ENCODE assay signal across 24 cellular contexts in genomic region chr2:69269330-69269729, GRCh38.
"Had no signal": no experiment of that assay in that cellular context is flagged by ENCODE, and none has a peak within 500 bp of the region (broad histone marks: within the 10 kb centered on the region; RNA-seq: fewer than 3 reads in every experiment).

No MANE protein-coding gene starts in this region.

- H3K36me3 Mint-ChIP-seq: activated naive CD8-positive, alpha-beta T cell had no signal

- H3K4me3 Mint-ChIP-seq: activated CD4-positive, alpha-beta memory T cell treated with anti-CD3 and anti-CD28 coated beads, Interleukin-2, amount 10 ng/mL, durations not matched to agents 7 days and 5 days; activated naive CD4-positive, alpha-beta T cell treated with anti-CD3 and anti-CD28 coated beads for 36 hours; activated naive CD8-positive, alpha-beta T cell; activated T-helper 17 cell treated with anti-CD3 and anti-CD28 coated beads, Interleukin-2, amount 50 U/mL, for 72 hours; T-helper 17 cell had no signal

- ATAC-seq: activated T-helper 17 cell treated with anti-CD3 and anti-CD28 coated beads, Interleukin-2, amount 50 U/mL, for 72 hours; PC-3; T-helper 17 cell had no signal

- H3K9me3 Mint-ChIP-seq: activated CD4-positive, alpha-beta memory T cell treated with anti-CD3 and anti-CD28 coated beads, Interleukin-2, amount 10 ng/mL, durations not matched to agents 7 days and 5 days; activated naive CD4-positive, alpha-beta T cell treated with anti-CD3 and anti-CD28 coated beads for 36 hours; activated T-helper 17 cell treated with anti-CD3 and anti-CD28 coated beads, Interleukin-2, amount 50 U/mL, for 72 hours had no signal

- DNase-seq: activated CD4-positive, alpha-beta memory T cell treated with anti-CD3 and anti-CD28 coated beads, Interleukin-2, amount 10 ng/mL, durations not matched to agents 7 days and 5 days; activated CD4-positive, alpha-beta T cell treated with anti-CD3 and anti-CD28 coated beads, Interleukin-2, amount 50 U/mL, for 1 hour; activated CD4-positive, CD25-positive, alpha-beta regulatory T cell; activated gamma-delta T cell; activated naive CD4-positive, alpha-beta T cell treated with anti-CD3 and anti-CD28 coated beads for 36 hours; activated T-cell treated with anti-CD3 and anti-CD28 coated beads for 4 hours; activated T-cell treated with anti-CD3 and anti-CD28 coated beads, Interleukin-2, amount 50 U/mL, for 48 hours; caudate nucleus; KG1; MG63; NCI-H1105; NCI-H1436 treated with DMSO at 0.1 percent for 48 hours; NCI-H187; NCI-H2081; NCI-H510A treated with DMSO at 0.1 percent for 48 hours; NCI-H69; PC-3; SHP77; T-helper 17 cell; T-helper 9 cell had no signal

- H3K4me3 ChIP-seq: MG63, SJSA1 had no signal

- FAIRE-seq: RCC 7860 had no signal

- H3K4me1 Mint-ChIP-seq: activated CD4-positive, alpha-beta memory T cell treated with anti-CD3 and anti-CD28 coated beads, Interleukin-2, amount 10 ng/mL, durations not matched to agents 7 days and 5 days; activated T-helper 17 cell treated with anti-CD3 and anti-CD28 coated beads, Interleukin-2, amount 50 U/mL, for 72 hours; T-helper 17 cell had no signal

- H3K27ac Mint-ChIP-seq: activated CD4-positive, alpha-beta memory T cell treated with anti-CD3 and anti-CD28 coated beads, Interleukin-2, amount 10 ng/mL, durations not matched to agents 7 days and 5 days; activated naive CD4-positive, alpha-beta T cell treated with anti-CD3 and anti-CD28 coated beads for 36 hours; activated naive CD8-positive, alpha-beta T cell; activated T-helper 17 cell treated with anti-CD3 and anti-CD28 coated beads, Interleukin-2, amount 50 U/mL, for 72 hours; T-helper 17 cell had no signal
